8 cellular contexts compared by ENCODE assay signal in genomic region chr20:58309607-58310290, GRCh38. TPM values are rescaled to one million over a fixed set of nuclear protein-coding genes. Genes with fewer than 3 reads are reported as not detected.
DNase-seq lines count a peak whose midpoint lies in the region; ATAC-seq and TF ChIP-seq lines count a peak whose summit lies in the region.

RAB22A (plus strand) TSS chr20:58309715; CDS start chr20:58309977, 262 bp downstream.

- WGBS in ovary, 3 donors: 0 to 1% (median 0%) methylated on average over 11 to 68 of the region's 72 CpGs

- intact Hi-C loops in head of caudate nucleus (cut with DNase I): loop anchor here (5.0 kb wide), 1 partner anchor 78 kb away; the partner anchor contains the start of gene VAPB
- intact Hi-C loops in ovary (cut with DNase I): no loop called here

- H3K4me1 ChIP-seq in ovary (ENCODE audit: insufficient read depth) (peaks cover 4% of the 10 kb centered on the region), thoracic aorta (ENCODE audit: control insufficient read depth in 1 of 2, low read depth in 2 of 2) (peaks cover 12 to 33% of the 10 kb centered on the region in 2 donors)

- DNase-seq in EL: peak; percentile 78
- DNase-seq in KBM-7: peak; percentile 45
- peak; percentile 19 for DNase-seq in SKM-1 (lab: John Stamatoyannopoulos, UW; ENCODE audit: unreplicated experiment)
- peak; percentile 82 to 87 for DNase-seq in activated naive CD4-positive, alpha-beta T cell treated with anti-CD3 and anti-CD28 coated beads, Interleukin-2, amount 50 U/mL, for 72 hours (ENCODE audit: low spot score in 2 of 2)
- DNase-seq in head of caudate nucleus: peak in 41 of 42 donors; percentile 40 to 94 (median 82)
- DNase-seq in ovary: peak; percentile 78 to 89 (median 86)
- peak; percentile 37 for DNase-seq in thoracic aorta (ENCODE audit: low spot score)

- peak within 1 kb of the TSS; percentile 95 to 96 for H3K27ac Mint-ChIP-seq in activated naive CD4-positive, alpha-beta T cell treated with anti-CD3 and anti-CD28 coated beads, Interleukin-2, amount 50 U/mL, for 72 hours

- H3K4me3 ChIP-seq in ovary (peak within 1 kb of the TSS; percentile 99), thoracic aorta (peak within 1 kb of the TSS; percentile 96)

- peak within 1 kb of the TSS; percentile 56 to 73 for H3K27ac ChIP-seq in ovary
- peak within 1 kb of the TSS; percentile 58 to 73 for H3K27ac ChIP-seq in thoracic aorta

- peak; percentile 72 for ATAC-seq in GM21619 (IDR thresholded peaks at IDR 0.05; ENCODE audit: unreplicated experiment)
- peak; percentile 21 to 53 for ATAC-seq in activated naive CD4-positive, alpha-beta T cell treated with anti-CD3 and anti-CD28 coated beads, Interleukin-2, amount 50 U/mL, for 72 hours
- ATAC-seq in thoracic aorta (ENCODE audit: insufficient number of reproducible peaks, low FRiP score, low read depth): peak; percentile 72

- H3K27me3 ChIP-seq in ovary (no peaks in the 10 kb centered on the region), thoracic aorta (replicated peaks; ENCODE audit: insufficient read depth) (no peaks in the 10 kb centered on the region)

- H3K36me3 ChIP-seq in ovary (no peaks in the 10 kb centered on the region), thoracic aorta (peaks cover 5% of the 10 kb centered on the region)

- H3K9me3 ChIP-seq in ovary (no peaks in the 10 kb centered on the region), thoracic aorta (no peaks in the 10 kb centered on the region)

- in situ Hi-C loops in KBM-7 (cut with MboI; ENCODE audit: low pct_unique_long_range_greater_than_20kb, low sequenced_read_pairs): no loop called here

- peaks cover 21 to 52% of the 10 kb centered on the region in 2 donors for H3K36me3 Mint-ChIP-seq in activated naive CD4-positive, alpha-beta T cell treated with anti-CD3 and anti-CD28 coated beads, Interleukin-2, amount 50 U/mL, for 72 hours

- TF ChIP-seq POLR2A in ovary (IDR thresholded peaks at IDR 0.05): peak; percentile 78

- no peak for TF ChIP-seq CTCF in ovary (IDR thresholded peaks at IDR 0.05)
- TF ChIP-seq CTCF in thoracic aorta (IDR thresholded peaks at IDR 0.05): no peak

- H3K9me3 Mint-ChIP-seq in activated naive CD4-positive, alpha-beta T cell treated with anti-CD3 and anti-CD28 coated beads, Interleukin-2, amount 50 U/mL, for 72 hours: peaks cover 0 to 4% of the 10 kb centered on the region in 2 donors

- TF ChIP-seq EP300 in ovary (IDR thresholded peaks at IDR 0.05): no peak

RNA-seq across cellular contexts. Expression of gene RAB22A, which starts in this region (rescaled TPM):
- total RNA-seq in activated naive CD4-positive, alpha-beta T cell treated with anti-CD3 and anti-CD28 coated beads, Interleukin-2, amount 50 U/mL, for 72 hours: 10 to 100 TPM; 11.8 to 15.8 TPM
- total RNA-seq in ovary: 10 to 100 TPM; 12.1 to 25.1 (median 21.4) TPM
- 10 to 100 TPM in 1 of 2 donors, 1 to 10 TPM in 1; 6.3 to 13.3 TPM for polyA plus RNA-seq in ovary
- total RNA-seq in thoracic aorta: 10 to 100 TPM; 18.7 to 26.5 TPM

Comparison
In these comparisons a context has a peak if more than half of its experiments do, and no peak if none do; other contexts are left out.
1. Peak in every context shown above with its lines: DNase-seq, ATAC-seq, H3K4me3 ChIP-seq and H3K27ac ChIP-seq.
2. DNase-seq: peak in every context shown above with its lines; median percentile 86 in ovary; 84 in activated naive CD4-positive, alpha-beta T cell treated with anti-CD3 and anti-CD28 coated beads, Interleukin-2, amount 50 U/mL, for 72 hours; 82 in head of caudate nucleus; 78 in EL; 45 in KBM-7; 37 in thoracic aorta; 19 in SKM-1.